In genomic region chr11:124174001-124174400, GRCh38 we compare ENCODE assay signal across 8 cellular contexts. TPM values are rescaled to one million over a fixed set of nuclear protein-coding genes. Genes with fewer than 3 reads are reported as not detected.
DNase-seq lines count a peak whose midpoint lies in the region; ATAC-seq and TF ChIP-seq lines count a peak whose summit lies in the region.

No MANE protein-coding gene starts in this region.

- DNase-seq in H4 (ENCODE audit: low spot score) (peak; percentile 86), NCI-H2227 treated with DMSO at 0.1 percent for 48 hours (lab: John Stamatoyannopoulos, UW) (peak; percentile 36), epithelial cell of prostate (ENCODE audit: low read depth, low spot score) (peak; percentile 8), pons (ENCODE audit: low spot score) (peak; percentile 35), NCI-H187 (lab: John Stamatoyannopoulos, UW) (no peak), HEK293T (ENCODE audit: extremely low spot score) (no peak)

- ATAC-seq in HG02642 (IDR thresholded peaks at IDR 0.05; ENCODE audit: poor library complexity, unreplicated experiment): no peak
- ATAC-seq in GM21723 (IDR thresholded peaks at IDR 0.05; ENCODE audit: unreplicated experiment): no peak

- POLR2A ChIA-PET in HEK293T (lab: Yijun Ruan, JAX): no interaction called here

- H3K27ac ChIP-seq in epithelial cell of prostate: no peak overlapping the region

- CTCF ChIA-PET in HEK293T (lab: Yijun Ruan, JAX): interaction anchor here (1.0 kb wide), 2 partner anchors 21 to 103 kb away, joined by 3 read pairs; no protein-coding TSS in a partner anchor

TF ChIP-seq in HEK293T, 16 proteins besides CTCF, POLR2A, EP300 and RAD21:
- TF ChIP-seq PKNOX1 (IDR thresholded peaks at IDR 0.05): no peak

RNA-seq across cellular contexts. Expression of gene OR10D3, which starts 9.1 kb away (rescaled TPM):
- not detected in 2 replicates for total RNA-seq in H4 (2014; rRNA removed; shearing (Covaris generic))

RNA-seq across cellular contexts. Expression of gene VWA5A, which starts 58.8 kb away (rescaled TPM):
- 28.0 and 29.3 TPM in 2 replicates for total RNA-seq in H4 (2014; rRNA removed; shearing (Covaris generic))

Comparison
In these comparisons a context has a peak if more than half of its experiments do, and no peak if none do; other contexts are left out.
1. DNase-seq: peak in H4 (single experiment), NCI-H2227 treated with DMSO at 0.1 percent for 48 hours (single experiment), epithelial cell of prostate (single experiment) and pons (single experiment); none in NCI-H187 (0 of 2) and HEK293T (single experiment).